Comparison of ENCODE assay signal across 8 cellular contexts in genomic region chr3:186806173-186807055, GRCh38. TPM values are rescaled to one million over a fixed set of nuclear protein-coding genes. Genes with fewer than 3 reads are reported as not detected.
DNase-seq lines count a peak whose midpoint lies in the region; ATAC-seq and TF ChIP-seq lines count a peak whose summit lies in the region.

Gene RFC4 (minus strand): TSS chr3:186806482. CDS start chr3:186804713, 1,769 bp downstream.

- CTCF ChIA-PET in activated CD8-positive, alpha-beta T cell treated with anti-CD3 and anti-CD28 coated beads for 36 hours (lab: Charles Lee) = interaction anchor here (0.7 to 8.1 kb wide), 7 partner anchors 8 to 359 kb away, joined by 3 to 61 read pairs (median 3); no protein-coding TSS in a partner anchor

- peaks cover 34% of the 10 kb centered on the region for H3K36me3 Mint-ChIP-seq in activated CD8-positive, alpha-beta T cell treated with anti-CD3 and anti-CD28 coated beads for 36 hours (ENCODE audit: low read depth)

- POLR2A ChIA-PET in activated CD8-positive, alpha-beta T cell treated with anti-CD3 and anti-CD28 coated beads for 36 hours (lab: Charles Lee) = interaction anchor here (0.6 to 7.5 kb wide), 20 partner anchors 9 to 870 kb away, joined by 3 to 178 read pairs (median 4); partner anchors contain the start of gene EIF4A2

- H3K27me3 Mint-ChIP-seq in activated CD8-positive, alpha-beta T cell treated with anti-CD3 and anti-CD28 coated beads for 36 hours = no peaks in the 10 kb centered on the region

- H3K4me3 Mint-ChIP-seq in activated CD8-positive, alpha-beta T cell treated with anti-CD3 and anti-CD28 coated beads for 36 hours = peak within 1 kb of the TSS; percentile 95

- H3K27ac Mint-ChIP-seq in activated CD8-positive, alpha-beta T cell treated with anti-CD3 and anti-CD28 coated beads for 36 hours = peak within 1 kb of the TSS; percentile 96

- intact Hi-C loops in activated CD8-positive, alpha-beta T cell treated with anti-CD3 and anti-CD28 coated beads for 36 hours (cut with micrococcal nuclease) = loop anchor here (2.0 kb wide), 1 partner anchor 14 kb away; no protein-coding TSS in a partner anchor

- ATAC-seq in GM19438 (IDR thresholded peaks at IDR 0.05; ENCODE audit: low read depth, unreplicated experiment) (peak; percentile 96), HG03558 (IDR thresholded peaks at IDR 0.05; ENCODE audit: extremely low read depth, unreplicated experiment) (peak; percentile 94)
- ATAC-seq in activated CD8-positive, alpha-beta T cell treated with anti-CD3 and anti-CD28 coated beads for 36 hours = peak; percentile 82

- no peak for TF ChIP-seq CTCF in activated CD8-positive, alpha-beta T cell treated with anti-CD3 and anti-CD28 coated beads for 36 hours (IDR thresholded peaks at IDR 0.05)

- peaks cover 25% of the 10 kb centered on the region for H3K4me1 Mint-ChIP-seq in activated CD8-positive, alpha-beta T cell treated with anti-CD3 and anti-CD28 coated beads for 36 hours (ENCODE audit: low read depth)

- DNase-seq in CD1c-positive myeloid dendritic cell (ENCODE audit: extremely low spot score) = peak; percentile 88
- DNase-seq in NCI-H82 (lab: John Stamatoyannopoulos, UW) = peak; percentile 96
- DNase-seq in activated CD8-positive, alpha-beta T cell treated with anti-CD3 and anti-CD28 coated beads for 36 hours = peak; percentile 88
- DNase-seq in effector CD4-positive, alpha-beta T cell = peak; percentile 82
- DNase-seq in lung microvascular endothelial cell (ENCODE audit: low read depth in 2 of 2) = peak; percentile 65 to 81
- peak; percentile 68 to 77 (median 73) for DNase-seq in stimulated activated CD4-positive, alpha-beta T cell treated with anti-CD3 and anti-CD28 coated beads, TNF-alpha, amount 100 ng/mL, for 4 hours (ENCODE audit: low read depth in 3 of 3)

- no peaks in the 10 kb centered on the region for H3K9me3 Mint-ChIP-seq in activated CD8-positive, alpha-beta T cell treated with anti-CD3 and anti-CD28 coated beads for 36 hours

RNA-seq across cellular contexts. Expression of gene RFC4, which starts in this region (rescaled TPM):
- 100 to 1,000 TPM; 110 to 125 TPM for total RNA-seq in activated CD8-positive, alpha-beta T cell treated with anti-CD3 and anti-CD28 coated beads for 36 hours
- total RNA-seq in lung microvascular endothelial cell = 7.7 and 14.4 TPM in 2 replicates

Comparison
In these comparisons a context has a peak if more than half of its experiments do, and no peak if none do; other contexts are left out.
1. Peak in every context shown above with its lines: DNase-seq and ATAC-seq.